In the genomic region with DNA sequence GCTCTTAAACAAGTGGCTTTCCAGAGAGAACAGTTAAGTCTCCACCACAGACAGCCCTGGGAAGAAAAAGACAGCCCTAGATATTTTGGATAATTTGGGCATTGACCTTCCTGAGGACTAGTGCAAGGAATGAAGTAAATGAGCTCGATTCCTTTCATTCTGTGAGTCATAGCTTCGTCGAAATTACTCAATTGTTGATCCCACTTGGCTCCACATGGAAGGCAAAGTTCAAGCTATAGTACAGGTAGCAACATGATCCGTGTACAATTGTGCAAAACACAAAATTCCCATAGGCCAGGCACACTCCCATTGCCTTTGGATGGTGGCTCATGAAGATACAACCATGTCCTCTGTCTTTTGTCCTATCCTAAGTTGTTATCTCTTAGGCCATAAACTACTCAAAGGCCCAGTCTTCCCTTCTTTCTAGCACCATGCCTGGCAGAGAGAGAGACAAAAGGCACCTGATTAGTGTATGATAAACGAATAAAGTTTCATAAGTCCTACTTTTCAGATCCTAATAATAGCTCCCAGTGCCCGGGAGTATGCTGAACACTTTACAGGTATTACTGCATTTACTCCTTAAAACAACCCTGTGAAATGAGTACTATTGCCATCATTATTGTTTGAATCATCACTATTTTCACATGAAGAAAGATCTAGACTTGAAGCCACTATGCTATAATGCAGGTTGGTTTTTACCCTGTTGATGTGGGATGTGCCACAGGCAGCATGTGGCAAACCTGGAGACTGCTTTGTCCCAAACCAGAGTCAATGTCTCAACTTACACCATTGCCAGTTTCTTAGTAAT, we compare ENCODE assay signal across 1 cellular context.
TF ChIP-seq lines count a peak whose summit lies in the region.

No MANE protein-coding gene starts in this region.

TF ChIP-seq in H1, 55 proteins besides CTCF, POLR2A, EP300 and RAD21 (continued from another document):
- TF ChIP-seq, protein P1, sequence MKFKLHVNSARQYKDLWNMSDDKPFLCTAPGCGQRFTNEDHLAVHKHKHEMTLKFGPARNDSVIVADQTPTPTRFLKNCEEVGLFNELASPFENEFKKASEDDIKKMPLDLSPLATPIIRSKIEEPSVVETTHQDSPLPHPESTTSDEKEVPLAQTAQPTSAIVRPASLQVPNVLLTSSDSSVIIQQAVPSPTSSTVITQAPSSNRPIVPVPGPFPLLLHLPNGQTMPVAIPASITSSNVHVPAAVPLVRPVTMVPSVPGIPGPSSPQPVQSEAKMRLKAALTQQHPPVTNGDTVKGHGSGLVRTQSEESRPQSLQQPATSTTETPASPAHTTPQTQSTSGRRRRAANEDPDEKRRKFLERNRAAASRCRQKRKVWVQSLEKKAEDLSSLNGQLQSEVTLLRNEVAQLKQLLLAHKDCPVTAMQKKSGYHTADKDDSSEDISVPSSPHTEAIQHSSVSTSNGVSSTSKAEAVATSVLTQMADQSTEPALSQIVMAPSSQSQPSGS (IDR thresholded peaks at IDR 0.05; ENCODE audit: low read length), result no peak
- TF ChIP-seq SIN3A (conservative IDR thresholded peaks at IDR 0.05 in 1 of 2, IDR thresholded peaks at IDR 0.05 in 1 of 2; ENCODE audit: low read depth in 1 of 2, low read length in 2 of 2) (no peak), EGR1 (IDR thresholded peaks at IDR 0.05; ENCODE audit: borderline replicate concordance, low read depth, low read length) (no peak), ZNF274 (IDR thresholded peaks at IDR 0.05; ENCODE audit: borderline replicate concordance, extremely low read depth, low read length) (no peak), ASH2L (IDR thresholded peaks at IDR 0.05; ENCODE audit: low read length) (no peak), RBBP5 (IDR thresholded peaks at IDR 0.05; ENCODE audit: borderline replicate concordance, low read depth, low read length) (no peak), GABPA (IDR thresholded peaks at IDR 0.05; ENCODE audit: borderline replicate concordance, insufficient read depth, low read length) (no peak), KDM5A (IDR thresholded peaks at IDR 0.05; ENCODE audit: low read length) (no peak), CEBPB (IDR thresholded peaks at IDR 0.05; ENCODE audit: low read depth, low read length) (no peak), MAFK (IDR thresholded peaks at IDR 0.05; ENCODE audit: low read depth, low read length) (no peak), EZH2 (IDR thresholded peaks at IDR 0.05; ENCODE audit: low read depth, low read length, severe bottlenecking) (no peak), YY1 (IDR thresholded peaks at IDR 0.05; ENCODE audit: low read depth, low read length) (no peak), TBP (IDR thresholded peaks at IDR 0.05; ENCODE audit: low read depth, low read length) (no peak), CHD1 (IDR thresholded peaks at IDR 0.05; ENCODE audit: low read depth, low read length) (no peak), HDAC2 (IDR thresholded peaks at IDR 0.05; ENCODE audit: borderline replicate concordance in 1 of 2, low read depth in 2 of 2, low read length in 2 of 2) (no peak), BCL11A (IDR thresholded peaks at IDR 0.05; ENCODE audit: low read depth in 2 of 2, low read length in 2 of 2) (no peak), RFX5 (IDR thresholded peaks at IDR 0.05; ENCODE audit: borderline replicate concordance, low read depth, low read length) (no peak)
- TF ChIP-seq, protein P2, sequence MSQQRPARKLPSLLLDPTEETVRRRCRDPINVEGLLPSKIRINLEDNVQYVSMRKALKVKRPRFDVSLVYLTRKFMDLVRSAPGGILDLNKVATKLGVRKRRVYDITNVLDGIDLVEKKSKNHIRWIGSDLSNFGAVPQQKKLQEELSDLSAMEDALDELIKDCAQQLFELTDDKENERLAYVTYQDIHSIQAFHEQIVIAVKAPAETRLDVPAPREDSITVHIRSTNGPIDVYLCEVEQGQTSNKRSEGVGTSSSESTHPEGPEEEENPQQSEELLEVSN (IDR thresholded peaks at IDR 0.05), result no peak
